In genomic region chr20:36499723-36500501, GRCh38 we compare ENCODE assay signal across 20 cellular contexts. TPM values are rescaled to one million over a fixed set of nuclear protein-coding genes. Genes with fewer than 3 reads are reported as not detected.
A peak's percentile ranks its signal among the peaks of the same experiment; 100 is the strongest.
DNase-seq lines count a peak whose midpoint lies in the region; ATAC-seq and TF ChIP-seq lines count a peak whose summit lies in the region.
"Had no signal": no experiment of that assay in that cellular context is flagged by ENCODE, and none has a peak within 500 bp of the region (broad histone marks: within the 10 kb centered on the region; RNA-seq: fewer than 3 reads in every experiment).

No MANE protein-coding gene starts in this region.

- H3K27me3 ChIP-seq in BJ (ENCODE audit: control insufficient read depth, insufficient read depth, low read length) = no peaks in the 10 kb centered on the region
- no peaks in the 10 kb centered on the region for H3K27me3 ChIP-seq in PC-3 (ENCODE audit: low read length)
- H3K27me3 ChIP-seq in effector memory CD4-positive, alpha-beta T cell (replicated peaks; ENCODE audit: control insufficient read depth, insufficient read depth, low read length, poor library complexity, severe bottlenecking) = no peaks in the 10 kb centered on the region
- H3K27me3 ChIP-seq: cardiac muscle cell, stomach had no signal

- H3K9me3 ChIP-seq in PC-3 (ENCODE audit: low read length) = no peaks in the 10 kb centered on the region
- no peaks in the 10 kb centered on the region for H3K9me3 ChIP-seq in effector memory CD4-positive, alpha-beta T cell (ENCODE audit: control insufficient read depth, low read length)
- H3K9me3 ChIP-seq: HAP-1, left ventricle myocardium inferior, stomach had no signal

- H3K27ac Mint-ChIP-seq in activated T-cell treated with anti-CD3 and anti-CD28 coated beads, Interleukin-2, amount 50 U/mL, for 72 hours = no peak overlapping the region
- H3K27ac Mint-ChIP-seq: activated naive CD8-positive, alpha-beta T cell; endodermal cell had no signal

- H3K9me2 ChIP-seq in PC-3 (replicated peaks; ENCODE audit: low read length) = no peaks in the 10 kb centered on the region

- intact Hi-C loops in PC-3 (cut with micrococcal nuclease) = no loop called here
- intact Hi-C loops in posterior vena cava (cut with DNase I) = no loop called here

- ATAC-seq in PC-3 = no peak
- ATAC-seq in activated T-cell treated with anti-CD3 and anti-CD28 coated beads, Interleukin-2, amount 50 U/mL, for 72 hours (replicated peaks in 1 of 2) = no peak
- no peak for ATAC-seq in activated T-cell treated with anti-CD3 and anti-CD28 coated beads, Interleukin-2, amount 50 U/mL, for 4 hours

- peaks cover 7% of the 10 kb centered on the region; the same call in 1 of the 2 replicates for H3K79me2 ChIP-seq in PC-3 (ENCODE audit: low read length)

- BruUV-seq in PC-3 (replicated peaks; lab: Mats Ljungman, UMichigan) = TSS peak; percentile 34

- H3K9me3 Mint-ChIP-seq in activated T-cell treated with anti-CD3 and anti-CD28 coated beads, Interleukin-2, amount 50 U/mL, for 72 hours = no peaks in the 10 kb centered on the region
- no peaks in the 10 kb centered on the region for H3K9me3 Mint-ChIP-seq in activated T-cell treated with anti-CD3 and anti-CD28 coated beads, Interleukin-2, amount 50 U/mL, for 4 hours
- H3K9me3 Mint-ChIP-seq: endodermal cell, naive B cell had no signal

- no peak for TF ChIP-seq CTCF in BJ (IDR thresholded peaks at IDR 0.05; ENCODE audit: insufficient read depth, low read depth, low read length)
- no peak for TF ChIP-seq CTCF in PC-3 (conservative IDR thresholded peaks at IDR 0.05; ENCODE audit: low read depth, low read length)

- H3F3A ChIP-seq in PC-3 (ENCODE audit: low read length, unreplicated experiment) = no peaks in the 10 kb centered on the region

- CTCF ChIA-PET in BJ (lab: Yijun Ruan, JAX) = no interaction called here
- CTCF ChIA-PET in PC-3 (lab: Charles Lee) = no interaction called here

- H3K4me1 ChIP-seq in PC-3 (ENCODE audit: insufficient read depth, low read length) = no peaks in the 10 kb centered on the region
- no peaks in the 10 kb centered on the region for H3K4me1 ChIP-seq in effector memory CD4-positive, alpha-beta T cell (ENCODE audit: control insufficient read depth, insufficient read depth, low read length, poor library complexity, severe bottlenecking)
- H3K4me1 ChIP-seq: HAP-1 had no signal

- H3K36me3 Mint-ChIP-seq in activated T-cell treated with anti-CD3 and anti-CD28 coated beads, Interleukin-2, amount 50 U/mL, for 72 hours (ENCODE audit: insufficient read depth in 2 of 2) = peaks cover 0 to 4% of the 10 kb centered on the region in 2 donors
- H3K36me3 Mint-ChIP-seq in activated T-cell treated with anti-CD3 and anti-CD28 coated beads, Interleukin-2, amount 50 U/mL, for 4 hours (ENCODE audit: insufficient read depth) = peaks cover 20% of the 10 kb centered on the region

- H3K4me1 Mint-ChIP-seq in activated T-cell treated with anti-CD3 and anti-CD28 coated beads, Interleukin-2, amount 50 U/mL, for 72 hours (ENCODE audit: low read depth) = peaks cover 12% of the 10 kb centered on the region
- peaks cover 11% of the 10 kb centered on the region for H3K4me1 Mint-ChIP-seq in activated T-cell treated with anti-CD3 and anti-CD28 coated beads, Interleukin-2, amount 50 U/mL, for 4 hours (ENCODE audit: low read depth)
- H3K4me1 Mint-ChIP-seq: endodermal cell had no signal

- no peak overlapping the region for H2AFZ ChIP-seq in PC-3 (ENCODE audit: low read length)

- POLR2A ChIA-PET in BJ (lab: Charles Lee) = interaction anchor here (0.7 kb wide), 1 partner anchor 8 kb away, joined by 4 read pairs; no protein-coding TSS in a partner anchor
- POLR2A ChIA-PET in PC-3 (lab: Charles Lee; ENCODE audit: unreplicated experiment) = no interaction called here

- H3K36me3 ChIP-seq in BJ (ENCODE audit: control insufficient read depth, insufficient read depth, low read length) = peaks cover 43% of the 10 kb centered on the region
- H3K36me3 ChIP-seq in PC-3 (ENCODE audit: low read depth, low read length) = peaks cover 49% of the 10 kb centered on the region
- H3K36me3 ChIP-seq in effector memory CD4-positive, alpha-beta T cell (ENCODE audit: control insufficient read depth, insufficient read depth, low read length) = peaks cover 69% of the 10 kb centered on the region

- no peak overlapping the region for H3K9ac ChIP-seq in PC-3 (ENCODE audit: low read length)

- DNase-seq in BJ (ENCODE audit: low read depth) = peak; percentile 17
- DNase-seq in PC-3 = no peak
- DNase-seq in dermis blood vessel endothelial cell = peak; percentile 43
- peak; percentile 73 for DNase-seq in posterior vena cava (ENCODE audit: low spot score)
- DNase-seq in activated T-cell treated with anti-CD3 and anti-CD28 coated beads, Interleukin-2, amount 50 U/mL, for 72 hours = no peak
- no peak for DNase-seq in effector memory CD4-positive, alpha-beta T cell
- DNase-seq in HK-2 (ENCODE audit: unreplicated experiment) = no peak
- no peak for DNase-seq in activated T-cell treated with anti-CD3 and anti-CD28 coated beads, Interleukin-2, amount 50 U/mL, for 4 hours
- DNase-seq: activated CD4-positive, alpha-beta T cell treated with anti-CD3 and anti-CD28 coated beads, Interleukin-2, amount 50 U/mL, for 1 hour; activated T-cell treated with anti-CD3 and anti-CD28 coated beads, Interleukin-2, amount 50 U/mL, for 1 hour; endodermal cell; GF-D8; left ventricle myocardium inferior; naive B cell; NCI-H2081; NCI-H524 treated with DMSO at 0.1 percent for 48 hours; stomach had no signal

- H3K27ac ChIP-seq in PC-3 (ENCODE audit: low read length) = no peak overlapping the region
- no peak overlapping the region for H3K27ac ChIP-seq in effector memory CD4-positive, alpha-beta T cell (ENCODE audit: insufficient read depth, low read length, poor library complexity, severe bottlenecking)

- no peak overlapping the region for H3K4me3 Mint-ChIP-seq in activated T-cell treated with anti-CD3 and anti-CD28 coated beads, Interleukin-2, amount 50 U/mL, for 72 hours
- no peak overlapping the region for H3K4me3 Mint-ChIP-seq in activated T-cell treated with anti-CD3 and anti-CD28 coated beads, Interleukin-2, amount 50 U/mL, for 4 hours
- H3K4me3 Mint-ChIP-seq: activated naive CD8-positive, alpha-beta T cell; endodermal cell had no signal

- H3K4me2 ChIP-seq in PC-3 (ENCODE audit: low read length) = no peak overlapping the region

- peaks cover 10% of the 10 kb centered on the region; the same call in 1 of the 2 replicates for H4K20me1 ChIP-seq in PC-3 (ENCODE audit: low read length)

- H3K4me3 ChIP-seq in BJ (ENCODE audit: low read depth, low read length) = no peak overlapping the region
- H3K4me3 ChIP-seq in PC-3 (ENCODE audit: low read length) = no peak overlapping the region
- H3K4me3 ChIP-seq in effector memory CD4-positive, alpha-beta T cell (ENCODE audit: insufficient read depth, low read depth, low read length, poor library complexity, severe bottlenecking) = no peak overlapping the region
- H3K4me3 ChIP-seq: cardiac muscle cell, HAP-1, left ventricle myocardium inferior, stomach had no signal

- no peaks in the 10 kb centered on the region for H3K27me3 Mint-ChIP-seq in activated T-cell treated with anti-CD3 and anti-CD28 coated beads, Interleukin-2, amount 50 U/mL, for 72 hours (ENCODE audit: low read depth)
- no peaks in the 10 kb centered on the region for H3K27me3 Mint-ChIP-seq in activated T-cell treated with anti-CD3 and anti-CD28 coated beads, Interleukin-2, amount 50 U/mL, for 4 hours (ENCODE audit: low read depth)
- H3K27me3 Mint-ChIP-seq: activated naive CD8-positive, alpha-beta T cell; naive B cell had no signal

RNA-seq across cellular contexts. Expression of gene MYL9, which starts 41.4 kb away (rescaled TPM):
- 445 and 673 TPM in 2 replicates for polyA plus RNA-seq in BJ (2011; rRNA removed)
- 572 and 608 TPM in 2 replicates for polyA minus RNA-seq in BJ (2011; rRNA and poly(A)+ RNA removed)
- total RNA-seq in PC-3 (2014; rRNA removed) = 10.8 and 12.0 TPM in 2 replicates
- 1.9 and 3.7 TPM in 2 replicates for total RNA-seq in dermis blood vessel endothelial cell
- total RNA-seq in posterior vena cava = 1,000 to 10,000 TPM; 2,680 to 3,095 TPM
- total RNA-seq in activated T-cell treated with anti-CD3 and anti-CD28 coated beads, Interleukin-2, amount 50 U/mL, for 72 hours = 1 to 10 TPM in 1 of 2 donors, under 1 TPM in 1; 0.62 to 2.0 TPM
- 1 to 10 TPM in 1 of 3 donors, under 1 TPM in 2; 0.90 to 1.2 (median 0.98) TPM for total RNA-seq in activated T-cell treated with anti-CD3 and anti-CD28 coated beads, Interleukin-2, amount 50 U/mL, for 4 hours

Comparison
In these comparisons a context has a peak if more than half of its experiments do, and no peak if none do; other contexts are left out.
1. DNase-seq: peak in BJ (single experiment), dermis blood vessel endothelial cell (single experiment) and posterior vena cava (single experiment); none in PC-3 (single experiment), activated T-cell treated with anti-CD3 and anti-CD28 coated beads, Interleukin-2, amount 50 U/mL, for 72 hours (0 of 2), effector memory CD4-positive, alpha-beta T cell (0 of 3), HK-2 (single experiment) and activated T-cell treated with anti-CD3 and anti-CD28 coated beads, Interleukin-2, amount 50 U/mL, for 4 hours (single experiment).
2. RNA of gene MYL9, which starts 41.4 kb away (total RNA-seq): 2,680 to 3,095 TPM in posterior vena cava; 10.8 to 12.0 TPM in PC-3, 1.9 to 3.7 TPM in dermis blood vessel endothelial cell, 0.62 to 2.0 TPM in activated T-cell treated with anti-CD3 and anti-CD28 coated beads, Interleukin-2, amount 50 U/mL, for 72 hours and 0.90 to 1.2 TPM in activated T-cell treated with anti-CD3 and anti-CD28 coated beads, Interleukin-2, amount 50 U/mL, for 4 hours; every median in the first group is over 100 times any median in the second.